In genomic region chr7:88357794-88358533, GRCh38 we compare ENCODE assay signal across 1 cellular context.
TF ChIP-seq lines count a peak whose summit lies in the region.

No MANE protein-coding gene starts in this region.

TF ChIP-seq in H1, 55 proteins besides CTCF, POLR2A, EP300 and RAD21 (continued from another document):
- TF ChIP-seq SP4 (IDR thresholded peaks at IDR 0.05; ENCODE audit: low read length) (no peak), NRF1 (IDR thresholded peaks at IDR 0.05; ENCODE audit: low read depth, low read length) (no peak)
